ENCODE assay signal across 7 cellular contexts in the genomic region with DNA sequence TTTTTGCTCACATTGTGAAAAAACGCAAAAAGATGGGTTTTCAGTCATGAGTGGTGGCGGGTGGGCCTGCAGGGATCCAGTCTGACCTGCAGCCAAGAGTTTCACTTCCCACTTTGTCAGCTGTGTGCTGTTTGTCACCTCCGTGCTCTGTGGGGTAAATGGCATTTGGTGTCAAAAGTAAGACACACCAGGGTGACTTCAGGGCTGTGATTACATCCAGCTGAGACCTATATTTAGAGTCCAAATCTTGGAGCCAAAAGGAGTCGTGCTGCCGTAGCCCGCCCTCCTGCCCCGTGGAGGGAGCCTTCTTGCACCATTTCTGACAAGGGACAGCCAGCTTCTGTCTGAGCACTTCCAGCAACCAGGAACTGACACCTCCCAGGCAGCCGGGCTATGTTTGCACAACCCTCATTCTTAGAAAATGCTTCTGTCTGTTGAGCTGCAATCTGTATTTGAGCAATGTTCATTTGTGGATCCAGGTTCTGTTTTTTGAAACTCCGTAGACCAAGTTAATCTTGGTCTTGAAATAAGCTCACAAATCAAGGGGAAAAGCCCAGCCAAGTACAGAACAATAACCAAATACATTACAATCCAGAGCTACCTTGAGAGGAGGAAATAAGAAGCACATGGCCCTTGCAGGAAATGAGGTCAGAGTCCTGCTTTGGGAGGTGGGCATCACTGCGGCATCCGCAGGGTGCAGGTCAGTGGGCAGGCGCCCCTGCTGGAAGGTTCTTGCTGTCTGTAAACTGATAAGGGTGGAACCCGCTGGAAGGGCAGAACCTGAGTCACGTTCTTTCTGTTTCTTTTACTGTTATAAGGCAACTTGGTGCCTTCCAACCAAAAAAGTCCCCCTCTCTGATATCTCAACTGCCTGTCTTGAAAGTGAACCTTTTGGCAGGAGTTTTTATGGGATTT. TPM values are rescaled to one million over a fixed set of nuclear protein-coding genes. Genes with fewer than 3 reads are reported as not detected.
DNase-seq lines count a peak whose midpoint lies in the region; ATAC-seq and TF ChIP-seq lines count a peak whose summit lies in the region.

No MANE protein-coding gene starts in this region.

- H3K27ac ChIP-seq in prostate gland (peak overlapping the region; percentile 68 to 75), aorta (ENCODE audit: low read depth in 1 of 2, low read length in 2 of 2) (peak overlapping the region; percentile 64 to 72)

- H3K4me3 ChIP-seq in prostate gland, result no peak overlapping the region
- H3K4me3 ChIP-seq in aorta (ENCODE audit: low read length in 2 of 2), result no peak overlapping the region

- H3K9me3 Mint-ChIP-seq in activated T-helper 2 cell treated with anti-CD3 and anti-CD28 coated beads, Interferon-gamma antibody, Interleukin-2, Interleukin-4, amounts not matched to agents 10 μg/mL and 5 μg/mL and 100 μg/mL, durations not matched to agents 14 hours and 24 hours and 36 hours, result no peaks in the 10 kb centered on the region
- H3K9me3 Mint-ChIP-seq in glutamatergic neuron (ENCODE audit: unreplicated experiment), result peaks cover 5% of the 10 kb centered on the region

- TF ChIP-seq CTCF in glutamatergic neuron (IDR thresholded peaks at IDR 0.05; ENCODE audit: partially characterized antibody, unreplicated experiment) (no peak), prostate gland (IDR thresholded peaks at IDR 0.05) (peak in 2 of 4 experiments; percentile 29 to 41)

- WGBS in prostate gland, result 24% methylated on average over 14 of the region's 14 CpGs
- 11% methylated on average over 14 of the region's 14 CpGs for WGBS in aorta, 2 donors

- peaks cover 85% of the 10 kb centered on the region for H3K4me1 Mint-ChIP-seq in activated T-helper 2 cell treated with anti-CD3 and anti-CD28 coated beads, Interferon-gamma antibody, Interleukin-2, Interleukin-4, amounts not matched to agents 10 μg/mL and 5 μg/mL and 100 μg/mL, durations not matched to agents 14 hours and 24 hours and 36 hours (ENCODE audit: low read depth)
- peaks cover 39% of the 10 kb centered on the region for H3K4me1 Mint-ChIP-seq in glutamatergic neuron (ENCODE audit: low read depth, unreplicated experiment)

- TF ChIP-seq POLR2A in prostate gland (IDR thresholded peaks at IDR 0.05), result no peak

- no peaks in the 10 kb centered on the region for H3K9me3 ChIP-seq in prostate gland
- no peaks in the 10 kb centered on the region for H3K9me3 ChIP-seq in aorta (ENCODE audit: control insufficient read depth, low read length)

- no peaks in the 10 kb centered on the region for H3K27me3 Mint-ChIP-seq in activated T-helper 2 cell treated with anti-CD3 and anti-CD28 coated beads, Interferon-gamma antibody, Interleukin-2, Interleukin-4, amounts not matched to agents 10 μg/mL and 5 μg/mL and 100 μg/mL, durations not matched to agents 14 hours and 24 hours and 36 hours (ENCODE audit: low read depth)
- H3K27me3 Mint-ChIP-seq in glutamatergic neuron (ENCODE audit: unreplicated experiment), result peaks cover 7% of the 10 kb centered on the region

- intact Hi-C loops in activated T-helper 2 cell treated with anti-CD3 and anti-CD28 coated beads, Interferon-gamma antibody, Interleukin-2, Interleukin-4, amounts not matched to agents 10 μg/mL and 5 μg/mL and 100 μg/mL, durations not matched to agents 14 hours and 24 hours and 36 hours (cut with micrococcal nuclease), result loop anchor here (1.0 to 10.0 kb wide), 3 partner anchors 45 to 291 kb away; no protein-coding TSS in a partner anchor
- intact Hi-C loops in prostate gland (cut with DNase I), result no loop called here
- intact Hi-C loops in aorta (cut with DNase I), result no loop called here

- peaks cover 9% of the 10 kb centered on the region for H3K36me3 Mint-ChIP-seq in activated T-helper 2 cell treated with anti-CD3 and anti-CD28 coated beads, Interferon-gamma antibody, Interleukin-2, Interleukin-4, amounts not matched to agents 10 μg/mL and 5 μg/mL and 100 μg/mL, durations not matched to agents 14 hours and 24 hours and 36 hours (ENCODE audit: low read depth)
- H3K36me3 Mint-ChIP-seq in glutamatergic neuron (ENCODE audit: unreplicated experiment), result peaks cover 4% of the 10 kb centered on the region

- ATAC-seq in GM18907 (IDR thresholded peaks at IDR 0.05; ENCODE audit: unreplicated experiment), result peak; percentile 46
- peak; percentile 44 for ATAC-seq in HG03025 (IDR thresholded peaks at IDR 0.05; ENCODE audit: low FRiP score, unreplicated experiment)
- peak; percentile 72 for ATAC-seq in aorta (ENCODE audit: low FRiP score)

- H3K4me1 ChIP-seq in prostate gland (replicated peaks), result peaks cover 25% of the 10 kb centered on the region
- H3K4me1 ChIP-seq in aorta (ENCODE audit: control insufficient read depth in 1 of 2, insufficient read depth in 2 of 2, low read length in 2 of 2), result peaks cover 0 to 2% of the 10 kb centered on the region in 2 donors

- H3K36me3 ChIP-seq in prostate gland, result no peaks in the 10 kb centered on the region
- H3K36me3 ChIP-seq in aorta (ENCODE audit: control insufficient read depth in 1 of 2, insufficient read depth in 2 of 2, low read length in 1 of 2), result no peaks in the 10 kb centered on the region

- DNase-seq in RPMI8226, result peak; percentile 96
- peak; percentile 77 for DNase-seq in activated T-helper 2 cell treated with anti-CD3 and anti-CD28 coated beads, Interferon-gamma antibody, Interleukin-2, Interleukin-4, amounts not matched to agents 10 μg/mL and 5 μg/mL and 100 μg/mL, durations not matched to agents 14 hours and 24 hours and 36 hours (ENCODE audit: low spot score)
- DNase-seq in glutamatergic neuron, result no peak
- DNase-seq in prostate gland (ENCODE audit: low spot score), result peak; percentile 69
- peak in 1 of 2 donors; percentile 82 for DNase-seq in aorta

- peak overlapping the region; percentile 93 for H3K27ac Mint-ChIP-seq in activated T-helper 2 cell treated with anti-CD3 and anti-CD28 coated beads, Interferon-gamma antibody, Interleukin-2, Interleukin-4, amounts not matched to agents 10 μg/mL and 5 μg/mL and 100 μg/mL, durations not matched to agents 14 hours and 24 hours and 36 hours
- H3K27ac Mint-ChIP-seq in glutamatergic neuron (ENCODE audit: unreplicated experiment), result no peak overlapping the region

- peak overlapping the region; percentile 63 for H3K4me3 Mint-ChIP-seq in activated T-helper 2 cell treated with anti-CD3 and anti-CD28 coated beads, Interferon-gamma antibody, Interleukin-2, Interleukin-4, amounts not matched to agents 10 μg/mL and 5 μg/mL and 100 μg/mL, durations not matched to agents 14 hours and 24 hours and 36 hours (ENCODE audit: low read depth)
- H3K4me3 Mint-ChIP-seq in glutamatergic neuron (ENCODE audit: unreplicated experiment), result peak overlapping the region; percentile 55

- no peaks in the 10 kb centered on the region for H3K27me3 ChIP-seq in prostate gland (replicated peaks; ENCODE audit: insufficient read depth)
- no peaks in the 10 kb centered on the region for H3K27me3 ChIP-seq in aorta (ENCODE audit: control insufficient read depth in 1 of 2, insufficient read depth in 2 of 2, low read length in 1 of 2)

RNA-seq across cellular contexts. Expression of gene ABCG1, which starts 14.4 kb away (rescaled TPM):
- total RNA-seq in activated T-helper 2 cell treated with anti-CD3 and anti-CD28 coated beads, Interferon-gamma antibody, Interleukin-2, Interleukin-4, amounts not matched to agents 10 μg/mL and 5 μg/mL and 100 μg/mL, durations not matched to agents 14 hours and 24 hours and 36 hours, result 5.7 and 8.0 TPM in 2 replicates
- total RNA-seq in glutamatergic neuron (ENCODE audit: unreplicated experiment), result 31.9 TPM
- total RNA-seq in prostate gland, result 10 to 100 TPM; 22.7 to 28.3 TPM
- total RNA-seq in aorta, result 10 to 100 TPM; 18.7 to 24.2 TPM
- 1 to 10 TPM; 4.8 to 7.4 TPM for polyA plus RNA-seq in aorta
